ENCODE assay signal across 8 cellular contexts in the genomic region with DNA sequence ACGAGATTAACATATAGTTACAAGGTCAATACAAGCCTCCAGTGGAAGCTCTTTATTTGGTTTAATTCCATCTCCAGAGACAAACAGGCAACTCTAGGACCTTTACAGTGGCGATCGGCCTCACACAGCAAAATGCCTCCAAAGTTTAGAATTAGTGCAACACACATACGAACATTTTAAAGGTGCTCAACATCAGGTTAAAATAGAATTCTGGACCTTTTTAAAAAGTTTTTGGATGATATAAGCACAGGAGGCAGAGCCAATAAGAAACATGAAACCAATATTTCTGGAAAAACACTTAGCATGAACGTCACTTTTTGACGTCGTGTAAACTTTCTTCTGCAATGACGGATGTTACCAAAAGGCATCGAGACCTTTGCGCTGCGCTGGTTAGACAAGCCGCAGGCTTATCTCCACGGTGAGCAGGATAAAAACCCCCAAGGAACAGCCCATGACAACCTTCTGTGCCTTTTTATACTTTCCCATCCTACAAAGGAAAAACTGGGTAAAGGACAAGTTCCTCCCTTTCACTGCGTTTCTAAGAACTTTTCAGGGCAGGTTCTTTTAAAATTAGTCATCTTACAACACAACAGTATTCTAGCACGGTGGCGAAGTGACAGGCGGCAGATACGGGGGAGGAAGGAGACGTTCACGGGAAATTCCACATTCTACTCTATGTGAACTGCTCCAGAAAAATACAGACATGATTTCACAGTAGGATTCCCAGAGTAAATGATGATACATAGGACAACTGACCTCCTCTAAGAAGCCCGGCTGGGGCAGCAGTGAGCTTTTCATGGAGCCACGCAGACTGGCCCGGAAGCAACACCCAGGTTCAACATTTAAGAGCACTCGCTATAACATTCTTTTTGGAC. TPM values are rescaled to one million over a fixed set of nuclear protein-coding genes. Genes with fewer than 3 reads are reported as not detected.
DNase-seq lines count a peak whose midpoint lies in the region; ATAC-seq, FAIRE-seq and TF ChIP-seq lines count a peak whose summit lies in the region.

No MANE protein-coding gene starts in this region.

- no peak overlapping the region for H2AFZ ChIP-seq in astrocyte (ENCODE audit: low read depth, low read length)

- H3K36me3 ChIP-seq in astrocyte (ENCODE audit: insufficient read depth, low read length), result no peaks in the 10 kb centered on the region
- peaks cover 0 to 11% of the 10 kb centered on the region in 2 donors for H3K36me3 ChIP-seq in muscle layer of duodenum (ENCODE audit: control insufficient read depth in 1 of 2, insufficient read depth in 2 of 2, low read length in 2 of 2)

- H3K4me3 ChIP-seq in GM08714 (ENCODE audit: low read length), result peak overlapping the region; percentile 64; the same call in 1 of the 2 replicates
- H3K4me3 ChIP-seq in astrocyte (ENCODE audit: insufficient read depth, low read depth, low read length), result no peak overlapping the region
- H3K4me3 ChIP-seq in muscle layer of duodenum (ENCODE audit: low read depth in 1 of 2, low read length in 2 of 2), result peak overlapping the region; percentile 6 to 11

- TF ChIP-seq CTCF in astrocyte (IDR thresholded peaks at IDR 0.05; ENCODE audit: insufficient read depth, low read depth, low read length), result peak; percentile 25
- no peak for TF ChIP-seq CTCF in type B pancreatic cell (conservative IDR thresholded peaks at IDR 0.05)

- no peaks in the 10 kb centered on the region for H3K9me3 Mint-ChIP-seq in astrocyte (ENCODE audit: unreplicated experiment)
- H3K9me3 Mint-ChIP-seq in type B pancreatic cell, result no peaks in the 10 kb centered on the region

- H3K27me3 Mint-ChIP-seq in astrocyte (ENCODE audit: low read depth, unreplicated experiment) (no peaks in the 10 kb centered on the region), type B pancreatic cell (no peaks in the 10 kb centered on the region)

- peak overlapping the region; percentile 4 for H3K9ac ChIP-seq in astrocyte (ENCODE audit: low read length)

- peak overlapping the region; percentile 87 for H3K27ac Mint-ChIP-seq in astrocyte (ENCODE audit: unreplicated experiment)
- peak overlapping the region; percentile 90 for H3K27ac Mint-ChIP-seq in type B pancreatic cell

- no peaks in the 10 kb centered on the region for H3K79me2 ChIP-seq in astrocyte (ENCODE audit: insufficient read depth, low read length)

- H3K27ac ChIP-seq in astrocyte (ENCODE audit: low read depth, low read length), result no peak overlapping the region
- H3K27ac ChIP-seq in muscle layer of duodenum (ENCODE audit: low read length), result peak overlapping the region; percentile 71

- H3K4me1 ChIP-seq in astrocyte (ENCODE audit: insufficient read depth, low read length) (peaks cover 43% of the 10 kb centered on the region), muscle layer of duodenum (ENCODE audit: control insufficient read depth in 1 of 2, insufficient read depth in 2 of 2, low read length in 2 of 2) (peaks cover 22 to 44% of the 10 kb centered on the region in 2 donors)

- H3K4me3 Mint-ChIP-seq in astrocyte (ENCODE audit: unreplicated experiment) (peak overlapping the region; percentile 63), type B pancreatic cell (peak overlapping the region; percentile 46)

- DNase-seq in RPMI7951 (ENCODE audit: low read depth) (peak; percentile 30), astrocyte (ENCODE audit: low read depth) (peak; percentile 74), type B pancreatic cell (ENCODE audit: extremely low spot score, unreplicated experiment) (no peak), amniotic stem cell (lab: John Stamatoyannopoulos, UW) (no peak), NCI-H748 (lab: John Stamatoyannopoulos, UW; ENCODE audit: unreplicated experiment) (no peak)

- no peaks in the 10 kb centered on the region for H3K27me3 ChIP-seq in astrocyte (ENCODE audit: insufficient read depth, low read length)
- H3K27me3 ChIP-seq in muscle layer of duodenum (ENCODE audit: low read depth, low read length), result no peaks in the 10 kb centered on the region

- no peak for FAIRE-seq in astrocyte (lab: Jason Lieb, UNC)

- peak overlapping the region; percentile 34 for H3K4me2 ChIP-seq in astrocyte (ENCODE audit: low read length)

- no peak for ATAC-seq in GM21576 (IDR thresholded peaks at IDR 0.05; ENCODE audit: unreplicated experiment)

- peaks cover 9% of the 10 kb centered on the region for H3K36me3 Mint-ChIP-seq in astrocyte (ENCODE audit: low read depth, unreplicated experiment)
- H3K36me3 Mint-ChIP-seq in type B pancreatic cell, result peaks cover 10% of the 10 kb centered on the region

- H4K20me1 ChIP-seq in astrocyte (ENCODE audit: insufficient read depth, low read length), result no peaks in the 10 kb centered on the region

- no peaks in the 10 kb centered on the region for H3K9me3 ChIP-seq in astrocyte (ENCODE audit: insufficient read depth, low read depth, low read length)
- H3K9me3 ChIP-seq in muscle layer of duodenum (ENCODE audit: control insufficient read depth in 1 of 2, low read length in 2 of 2), result no peaks in the 10 kb centered on the region

- peaks cover 42% of the 10 kb centered on the region for H3K4me1 Mint-ChIP-seq in astrocyte (ENCODE audit: low read depth, unreplicated experiment)
- H3K4me1 Mint-ChIP-seq in type B pancreatic cell (ENCODE audit: unreplicated experiment), result peaks cover 53% of the 10 kb centered on the region

RNA-seq across cellular contexts. Expression of gene USP20, which starts 52.2 kb away (rescaled TPM):
- total RNA-seq in RPMI7951 (2014; rRNA removed; shearing (Covaris generic)), result 7.3 and 9.1 TPM in 2 replicates
- total RNA-seq in astrocyte (24.1 and 24.9 TPM in 2 replicates), type B pancreatic cell (ENCODE audit: low replicate concordance) (37.8 and 39.2 TPM in 2 replicates)

RNA-seq across cellular contexts. Expression of gene C9orf78, which starts 52.4 kb away (rescaled TPM):
- 44.1 and 50.6 TPM in 2 replicates for total RNA-seq in RPMI7951 (2014; rRNA removed; shearing (Covaris generic))
- total RNA-seq in astrocyte (37.8 and 38.0 TPM in 2 replicates), type B pancreatic cell (ENCODE audit: low replicate concordance) (33.6 and 35.4 TPM in 2 replicates)

Comparison
In these comparisons a context has a peak if more than half of its experiments do, and no peak if none do; other contexts are left out.
1. DNase-seq: peak in RPMI7951 (single experiment) and astrocyte (single experiment); none in type B pancreatic cell (single experiment), amniotic stem cell (single experiment) and NCI-H748 (single experiment).